In genomic region chr5:5822729-5823257, GRCh38 we compare ENCODE assay signal across 20 cellular contexts.
"Had no signal": no experiment of that assay in that cellular context is flagged by ENCODE, and none has a peak within 500 bp of the region (broad histone marks: within the 10 kb centered on the region; RNA-seq: fewer than 3 reads in every experiment).

No MANE protein-coding gene starts in this region.

- H3K4me1 ChIP-seq: foreskin keratinocyte, neural progenitor cell, right atrium auricular region had no signal

- ATAC-seq: foreskin keratinocyte; left colon; left ventricle myocardium superior; natural killer cell treated with Interleukin-12 subunit alpha and Interleukin-12 subunit beta and Interleukin-15 and Interleukin-18, amount 100 ng/mL, for 72 hours had no signal

- H3K4me3 ChIP-seq: hepatocyte, lung, neural progenitor cell, ovary, right atrium auricular region had no signal

- H2AFZ ChIP-seq: hepatocyte, neural progenitor cell had no signal

- H3K9me3 ChIP-seq: ovary, right atrium auricular region had no signal

- DNase-seq: dermis blood vessel endothelial cell; erythroblast; foreskin keratinocyte; head of caudate nucleus; kidney; left colon; left ventricle myocardium superior; mesenchymal stem cell; midbrain; nucleus accumbens; ovary; small intestine; stimulated activated CD4-positive, alpha-beta T cell treated with anti-CD3 and anti-CD28 coated beads, Interleukin-12 subunit alpha, Interleukin-12 subunit beta, amount 100 ng/mL, for 4 hours; stimulated activated naive CD4-positive, alpha-beta T cell; trophoblast cell had no signal

- H3K9ac ChIP-seq: neural progenitor cell had no signal

- H3K27me3 ChIP-seq: foreskin keratinocyte, hepatocyte, neural progenitor cell, ovary, right atrium auricular region had no signal

- H3K27ac ChIP-seq: foreskin keratinocyte, hepatocyte, neural progenitor cell, ovary, right atrium auricular region had no signal

- H3K36me3 ChIP-seq: neural progenitor cell, ovary, right atrium auricular region had no signal

- H3K4me2 ChIP-seq: hepatocyte, neural progenitor cell had no signal
